18 cellular contexts compared by ENCODE assay signal in the genomic region with DNA sequence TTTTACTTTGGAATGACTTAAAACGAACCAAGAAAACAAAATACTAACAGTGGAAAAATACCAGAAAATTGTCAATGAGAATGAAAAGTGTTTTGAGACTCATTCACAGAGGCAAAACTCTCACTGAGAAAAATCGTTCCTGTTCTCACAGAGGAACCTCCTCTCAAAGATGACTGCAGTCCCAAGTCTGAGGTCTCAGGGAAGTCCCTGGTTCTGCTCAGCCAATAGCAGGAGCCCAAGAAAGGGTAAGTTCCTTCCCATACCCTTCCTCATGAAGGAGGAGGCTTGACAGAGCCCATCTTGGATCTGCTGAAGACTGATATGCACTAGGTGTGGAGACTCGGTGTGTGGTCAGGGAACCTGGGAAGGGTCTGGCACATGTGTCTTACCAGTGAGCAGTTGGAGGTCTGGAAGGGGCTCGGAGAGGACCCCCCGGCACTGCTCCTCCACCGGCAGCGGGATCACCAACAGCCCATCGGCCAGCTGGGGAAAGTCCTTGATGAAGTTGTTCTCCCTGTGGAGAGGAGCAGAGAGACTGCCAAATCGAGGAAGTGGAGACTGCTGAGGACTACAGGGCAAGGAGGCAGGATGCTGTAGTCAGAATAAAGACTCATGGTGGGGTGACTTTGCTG. TPM values are rescaled to one million over a fixed set of nuclear protein-coding genes. Genes with fewer than 3 reads are reported as not detected.
DNase-seq lines count a peak whose midpoint lies in the region; ATAC-seq and TF ChIP-seq lines count a peak whose summit lies in the region.
"Had no signal": no experiment of that assay in that cellular context is flagged by ENCODE, and none has a peak within 500 bp of the region (broad histone marks: within the 10 kb centered on the region; RNA-seq: fewer than 3 reads in every experiment).

No MANE protein-coding gene starts in this region.

- H3K4me3 ChIP-seq in HEK293 (ENCODE audit: low read depth, low read length) (no peak overlapping the region), endodermal cell (ENCODE audit: low read length) (no peak overlapping the region)
- H3K4me3 ChIP-seq: BLaER1, GM23248, K562 had no signal

- H3K27me3 Mint-ChIP-seq in endodermal cell (ENCODE audit: insufficient read depth) = peaks cover 36% of the 10 kb centered on the region

- H3K9ac ChIP-seq in endodermal cell (ENCODE audit: extremely low read depth, low read length, poor library complexity, severe bottlenecking) = no peak overlapping the region
- H3K9ac ChIP-seq: BLaER1, GM23248 had no signal

- no peaks in the 10 kb centered on the region for H3K36me3 Mint-ChIP-seq in endodermal cell (ENCODE audit: low read depth)

- peak; percentile 37 for DNase-seq in GM10248 (ENCODE audit: extremely low spot score)
- DNase-seq in GM13977 (ENCODE audit: low spot score) = peak; percentile 40
- peak; percentile 26 for DNase-seq in endodermal cell
- DNase-seq in NCI-H1930 (lab: John Stamatoyannopoulos, UW) = no peak
- no peak for DNase-seq in stimulated activated CD4-positive, alpha-beta T cell treated with anti-CD3 and anti-CD28 coated beads, Interleukin-2, amount 100 ng/mL, for 48 hours
- DNase-seq: 8988T; AML-193; Caco-2; CD8-positive, alpha-beta memory T cell; DMS53; GM23248; Karpas-422 had no signal

- peaks cover 8% of the 10 kb centered on the region for H3K27me3 ChIP-seq in endodermal cell (ENCODE audit: control insufficient read depth, insufficient read depth, low read length, poor library complexity, severe bottlenecking)
- H3K27me3 ChIP-seq: BLaER1 had no signal

- H3K4me1 ChIP-seq in HEK293 (ENCODE audit: control insufficient read depth, insufficient read depth, low read length) (no peaks in the 10 kb centered on the region), endodermal cell (ENCODE audit: control insufficient read depth, insufficient read depth, low read length) (no peaks in the 10 kb centered on the region)
- H3K4me1 ChIP-seq: BLaER1, Caco-2 had no signal

- H3K36me3 ChIP-seq in HEK293 (ENCODE audit: control insufficient read depth in 2 of 2, insufficient read depth in 1 of 2, low read length in 2 of 2) = no peaks in the 10 kb centered on the region
- no peaks in the 10 kb centered on the region for H3K36me3 ChIP-seq in endodermal cell (ENCODE audit: control insufficient read depth, insufficient read depth, low read length)
- H3K36me3 ChIP-seq: BLaER1 had no signal

- H3K9me3 ChIP-seq in HEK293 (ENCODE audit: control insufficient read depth, insufficient read depth, low read depth, low read length) (no peaks in the 10 kb centered on the region), endodermal cell (ENCODE audit: control insufficient read depth, low read length) (no peaks in the 10 kb centered on the region)
- H3K9me3 ChIP-seq: BLaER1, Caco-2 had no signal

- POLR2A ChIA-PET in GM10248 (lab: Yijun Ruan, JAX) = no interaction called here
- POLR2A ChIA-PET in HEK293 (lab: Yijun Ruan, JAX) = no interaction called here

- H3K4me1 Mint-ChIP-seq in endodermal cell = peaks cover 3% of the 10 kb centered on the region

- no peak for ATAC-seq in GM19023 (IDR thresholded peaks at IDR 0.05; ENCODE audit: unreplicated experiment)
- ATAC-seq in GM21528 (IDR thresholded peaks at IDR 0.05; ENCODE audit: low FRiP score, unreplicated experiment) = no peak
- ATAC-seq: HCT116, K562 had no signal

- WGBS in endodermal cell (ENCODE audit: insufficient coverage in 1 of 2, insufficient read length in 1 of 2), 2 experiments = 91 to 92% methylated on average over 5 to 9 of the region's 9 CpGs

- H3K9me3 Mint-ChIP-seq in endodermal cell = no peaks in the 10 kb centered on the region

- no peak for TF ChIP-seq CTCF in GM10248 (IDR thresholded peaks at IDR 0.05; ENCODE audit: control extremely low read depth, extremely low read depth, low read depth, missing control alignments)
- TF ChIP-seq CTCF in GM13977 (IDR thresholded peaks at IDR 0.05; ENCODE audit: extremely low read depth, insufficient read depth, missing control alignments) = no peak
- no peak for TF ChIP-seq CTCF in HEK293 (tag by site-specific recombination; IDR thresholded peaks at IDR 0.05)
- no peak for TF ChIP-seq CTCF in endodermal cell (conservative IDR thresholded peaks at IDR 0.05)

- in situ Hi-C loops in GM13977 (cut with MboI; ENCODE audit: low pct_unique_long_range_greater_than_20kb, low sequenced_read_pairs, unreplicated experiment) = loop anchor here (10.0 kb wide), 1 partner anchor 122 kb away; no protein-coding TSS in a partner anchor

- CTCF ChIA-PET in GM10248 (lab: Yijun Ruan, JAX) (interaction anchor here (1.4 to 6.9 kb wide), 2 partner anchors 8 to 126 kb away, joined by 7 to 242 read pairs; no protein-coding TSS in a partner anchor), HEK293 (lab: Yijun Ruan, JAX) (interaction anchor here (12.1 kb wide), 1 partner anchor 128 kb away, joined by 318 read pairs; no protein-coding TSS in a partner anchor)

- H3K4me3 Mint-ChIP-seq in endodermal cell = no peak overlapping the region
- H3K4me3 Mint-ChIP-seq: CD8-positive, alpha-beta memory T cell had no signal

- H3K27ac ChIP-seq in HEK293 (ENCODE audit: extremely low read depth, low read depth, low read length) = no peak overlapping the region
- no peak overlapping the region for H3K27ac ChIP-seq in endodermal cell (ENCODE audit: low read depth, low read length)
- H3K27ac ChIP-seq: BLaER1, GM23248 had no signal

- H3K27ac Mint-ChIP-seq in endodermal cell = no peak overlapping the region

TF ChIP-seq in HEK293, 187 proteins besides CTCF, POLR2A, EP300 and RAD21:
- no peak for TF ChIP-seq ZNF398 (tag by site-specific recombination; IDR thresholded peaks at IDR 0.05)
- peak; percentile 24; the same call in 1 of the 2 replicates for TF ChIP-seq PRDM10 (tag by site-specific recombination; IDR thresholded peaks at IDR 0.05)
- no peak for TF ChIP-seq BCL11B (tag by site-specific recombination; IDR thresholded peaks at IDR 0.05; ENCODE audit: low read depth)
- TF ChIP-seq, protein P1, sequence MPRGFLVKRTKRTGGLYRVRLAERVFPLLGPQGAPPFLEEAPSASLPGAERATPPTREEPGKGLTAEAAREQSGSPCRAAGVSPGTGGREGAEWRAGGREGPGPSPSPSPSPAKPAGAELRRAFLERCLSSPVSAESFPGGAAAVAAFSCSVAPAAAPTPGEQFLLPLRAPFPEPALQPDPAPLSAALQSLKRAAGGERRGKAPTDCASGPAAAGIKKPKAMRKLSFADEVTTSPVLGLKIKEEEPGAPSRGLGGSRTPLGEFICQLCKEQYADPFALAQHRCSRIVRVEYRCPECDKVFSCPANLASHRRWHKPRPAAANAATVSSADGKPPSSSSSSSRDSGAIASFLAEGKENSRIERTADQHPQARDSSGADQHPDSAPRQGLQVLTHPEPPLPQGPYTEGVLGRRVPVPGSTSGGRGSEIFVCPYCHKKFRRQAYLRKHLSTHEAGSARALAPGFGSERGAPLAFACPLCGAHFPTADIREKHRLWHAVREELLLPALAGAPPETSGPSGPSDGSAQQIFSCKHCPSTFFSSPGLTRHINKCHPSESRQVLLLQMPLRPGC (tag by site-specific recombination; IDR thresholded peaks at IDR 0.05) = no peak
TF ChIP-seq in HEK293: peak in this region for 1.

RNA-seq across cellular contexts. Expression of gene TRIM32, which starts 46.0 kb away (rescaled TPM):
- 10 to 100 TPM; 28.0 to 31.3 TPM for total RNA-seq in endodermal cell
- 17.3 TPM for polyA plus RNA-seq in endodermal cell (2013, experiment 1 of 2)
- polyA plus RNA-seq in endodermal cell (2013, experiment 2 of 2) = 17.7 TPM

Comparison
In these comparisons a context has a peak if more than half of its experiments do, and no peak if none do; other contexts are left out.
1. DNase-seq: peak in GM10248 (single experiment), GM13977 (single experiment) and endodermal cell (single experiment); none in NCI-H1930 (0 of 2) and stimulated activated CD4-positive, alpha-beta T cell treated with anti-CD3 and anti-CD28 coated beads, Interleukin-2, amount 100 ng/mL, for 48 hours (0 of 2).